Comparison of ENCODE assay signal across 15 cellular contexts in the genomic region with DNA sequence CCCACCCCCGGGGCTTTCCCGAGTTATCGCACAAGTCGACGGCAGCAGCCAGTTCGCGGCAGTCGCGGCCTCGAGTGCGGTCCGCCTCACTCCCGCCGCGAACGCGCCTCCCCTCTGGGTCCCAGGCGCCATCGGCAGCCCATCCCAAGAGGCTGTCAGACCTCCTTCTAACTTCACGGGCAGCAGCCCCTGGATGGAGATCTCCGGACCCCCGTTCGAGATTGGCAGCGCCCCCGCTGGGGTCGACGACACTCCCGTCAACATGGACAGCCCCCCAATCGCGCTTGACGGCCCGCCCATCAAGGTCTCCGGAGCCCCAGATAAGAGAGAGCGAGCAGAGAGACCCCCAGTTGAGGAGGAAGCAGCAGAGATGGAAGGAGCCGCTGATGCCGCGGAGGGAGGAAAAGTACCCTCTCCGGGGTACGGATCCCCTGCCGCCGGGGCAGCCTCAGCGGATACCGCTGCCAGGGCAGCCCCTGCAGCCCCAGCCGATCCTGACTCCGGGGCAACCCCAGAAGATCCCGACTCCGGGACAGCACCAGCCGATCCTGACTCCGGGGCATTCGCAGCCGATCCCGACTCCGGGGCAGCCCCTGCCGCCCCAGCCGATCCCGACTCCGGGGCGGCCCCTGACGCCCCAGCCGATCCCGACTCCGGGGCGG. TPM values are rescaled to one million over a fixed set of nuclear protein-coding genes. Genes with fewer than 3 reads are reported as not detected.
DNase-seq lines count a peak whose midpoint lies in the region; ATAC-seq, FAIRE-seq and TF ChIP-seq lines count a peak whose summit lies in the region.
"Had no signal": no experiment of that assay in that cellular context is flagged by ENCODE, and none has a peak within 500 bp of the region (broad histone marks: within the 10 kb centered on the region; RNA-seq: fewer than 3 reads in every experiment).

No MANE protein-coding gene starts in this region.

- no peak overlapping the region for H3K9ac ChIP-seq in skeletal muscle tissue (ENCODE audit: low read depth in 1 of 3, low read length in 3 of 3)

- peaks cover 48% of the 10 kb centered on the region for H3K27me3 Mint-ChIP-seq in activated CD4-positive, alpha-beta T cell treated with anti-CD3 and anti-CD28 coated beads for 36 hours
- peaks cover 77% of the 10 kb centered on the region for H3K27me3 Mint-ChIP-seq in T-helper 17 cell

- POLR2A ChIA-PET in activated CD4-positive, alpha-beta T cell treated with anti-CD3 and anti-CD28 coated beads for 36 hours (lab: Charles Lee): no interaction called here

- ATAC-seq in activated CD4-positive, alpha-beta T cell treated with anti-CD3 and anti-CD28 coated beads for 36 hours: no peak
- ATAC-seq in T-helper 17 cell: no peak
- ATAC-seq in HG03565 (IDR thresholded peaks at IDR 0.05; ENCODE audit: unreplicated experiment): no peak

- H3K27me3 ChIP-seq in iPS DF 6.9 (ENCODE audit: control insufficient read depth, insufficient read depth, low read length) (peaks cover 28% of the 10 kb centered on the region), skeletal muscle tissue (ENCODE audit: control insufficient read depth in 3 of 3, insufficient read depth in 3 of 3, low read length in 3 of 3) (peaks cover 27 to 47% (median 37%) of the 10 kb centered on the region in 3 donors)

- no peaks in the 10 kb centered on the region for H3K9me3 ChIP-seq in T-helper 17 cell (ENCODE audit: control insufficient read depth, low read length, poor library complexity, severe bottlenecking)
- H3K9me3 ChIP-seq in iPS DF 6.9 (ENCODE audit: control insufficient read depth, insufficient read depth, low read length): no peaks in the 10 kb centered on the region
- no peaks in the 10 kb centered on the region for H3K9me3 ChIP-seq in skeletal muscle tissue (ENCODE audit: control insufficient read depth in 3 of 3, low read length in 3 of 3)
- H3K9me3 ChIP-seq: neutrophil had no signal

- H3K4me3 ChIP-seq in iPS DF 6.9 (ENCODE audit: low read length) (peak overlapping the region; percentile 15; the same call in 1 of the 2 replicates), skeletal muscle tissue (ENCODE audit: low read length in 3 of 3) (peak overlapping the region in 2 of 3 donors; percentile 6 to 45)

- CTCF ChIA-PET in activated CD4-positive, alpha-beta T cell treated with anti-CD3 and anti-CD28 coated beads for 36 hours (lab: Charles Lee): interaction anchor here (0.6 to 0.9 kb wide), 3 partner anchors 203 to 353 kb away, joined by 3 to 4 read pairs (median 3); a partner anchor contains a TSS

- H3K4me1 ChIP-seq in iPS DF 6.9 (ENCODE audit: control insufficient read depth, insufficient read depth, low read length) (peaks cover 7% of the 10 kb centered on the region), skeletal muscle tissue (ENCODE audit: control insufficient read depth in 3 of 3, insufficient read depth in 3 of 3, low read length in 3 of 3) (peaks cover 8 to 22% (median 19%) of the 10 kb centered on the region in 3 donors)

- H3K36me3 ChIP-seq in iPS DF 6.9 (ENCODE audit: control insufficient read depth, insufficient read depth, low read length): no peaks in the 10 kb centered on the region
- H3K36me3 ChIP-seq in skeletal muscle tissue (ENCODE audit: control insufficient read depth in 3 of 3, insufficient read depth in 3 of 3, low read length in 3 of 3): no peaks in the 10 kb centered on the region
- H3K36me3 ChIP-seq: neutrophil had no signal

- no CpG with 5 or more reads among the region's 63 CpGs for WGBS in iPS DF 6.9 (ENCODE audit: insufficient coverage, insufficient read length)

- no peaks in the 10 kb centered on the region for H3K9me3 Mint-ChIP-seq in activated CD4-positive, alpha-beta T cell treated with anti-CD3 and anti-CD28 coated beads for 36 hours (ENCODE audit: low read depth)

- peaks cover 14% of the 10 kb centered on the region for H3K4me1 Mint-ChIP-seq in activated CD4-positive, alpha-beta T cell treated with anti-CD3 and anti-CD28 coated beads for 36 hours
- H3K4me1 Mint-ChIP-seq in T-helper 17 cell: peaks cover 24% of the 10 kb centered on the region

- no peaks in the 10 kb centered on the region for H3K36me3 Mint-ChIP-seq in activated CD4-positive, alpha-beta T cell treated with anti-CD3 and anti-CD28 coated beads for 36 hours (ENCODE audit: low read depth)
- H3K36me3 Mint-ChIP-seq in T-helper 17 cell (ENCODE audit: low read depth): peaks cover 6% of the 10 kb centered on the region

- no peak overlapping the region for H3K27ac ChIP-seq in iPS DF 6.9 (ENCODE audit: low read length)
- H3K27ac ChIP-seq in skeletal muscle tissue (ENCODE audit: low read depth, low read length): no peak overlapping the region
- H3K27ac ChIP-seq: neutrophil had no signal

- H3K27ac Mint-ChIP-seq in activated CD4-positive, alpha-beta T cell treated with anti-CD3 and anti-CD28 coated beads for 36 hours: no peak overlapping the region
- H3K27ac Mint-ChIP-seq in T-helper 17 cell: no peak overlapping the region

- H3K4me3 Mint-ChIP-seq in activated CD4-positive, alpha-beta T cell treated with anti-CD3 and anti-CD28 coated beads for 36 hours: peak overlapping the region; percentile 30
- peak overlapping the region; percentile 78 for H3K4me3 Mint-ChIP-seq in T-helper 17 cell

- FAIRE-seq in urothelium cell line (lab: Jason Lieb, UNC) (no peak), D721Med (lab: Jason Lieb, UNC) (no peak)
- FAIRE-seq: A204.1, colon, HepG2 had no signal

- DNase-seq in activated CD4-positive, alpha-beta T cell treated with anti-CD3 and anti-CD28 coated beads for 36 hours: no peak
- DNase-seq in activated CD4-positive, alpha-beta T cell treated with anti-CD3 and anti-CD28 coated beads for 48 hours: no peak
- no peak for DNase-seq in T-helper 17 cell
- DNase-seq in iPS DF 6.9 (ENCODE audit: low read depth, low spot score): no peak
- no peak for DNase-seq in urothelium cell line (ENCODE audit: low spot score)
- DNase-seq in D721Med (ENCODE audit: insufficient read length, low spot score): no peak
- DNase-seq: NCI-H187; OCI-M1; stimulated activated CD4-positive, alpha-beta T cell treated with anti-CD3 and anti-CD28 coated beads, Interleukin-4, amount 100 ng/mL, for 1 hour had no signal

- intact Hi-C loops in activated CD4-positive, alpha-beta T cell treated with anti-CD3 and anti-CD28 coated beads for 36 hours (cut with DNase I, micrococcal nuclease): loop anchor here (5.0 kb wide), 2 partner anchors 202 to 617 kb away; a partner anchor contains a TSS

- TF ChIP-seq CTCF in D721Med (IDR thresholded peaks at IDR 0.05; ENCODE audit: insufficient read depth, missing control alignments): no peak

RNA-seq across cellular contexts. Expression of a gene that starts 1.6 kb away (rescaled TPM):
- total RNA-seq in activated CD4-positive, alpha-beta T cell treated with anti-CD3 and anti-CD28 coated beads for 36 hours: 100 to 1,000 TPM; 713 to 965 TPM
- total RNA-seq in T-helper 17 cell (1,000 to 10,000 TPM in 1 of 2 donors, 100 to 1,000 TPM in 1; 755 to 1,096 TPM), skeletal muscle tissue (820 TPM)

RNA-seq across cellular contexts. Expression of a gene that starts 3.4 kb away (rescaled TPM):
- total RNA-seq in activated CD4-positive, alpha-beta T cell treated with anti-CD3 and anti-CD28 coated beads for 36 hours: 1 to 10 TPM; 1.1 to 1.9 TPM
- under 1 TPM in 1 of 2 donors, not detected in 1; 0.72 TPM for total RNA-seq in T-helper 17 cell
- 1.0 TPM for total RNA-seq in skeletal muscle tissue
- total RNA-seq: HepG2 had no signal
